15 cellular contexts compared by ENCODE assay signal in the genomic region with DNA sequence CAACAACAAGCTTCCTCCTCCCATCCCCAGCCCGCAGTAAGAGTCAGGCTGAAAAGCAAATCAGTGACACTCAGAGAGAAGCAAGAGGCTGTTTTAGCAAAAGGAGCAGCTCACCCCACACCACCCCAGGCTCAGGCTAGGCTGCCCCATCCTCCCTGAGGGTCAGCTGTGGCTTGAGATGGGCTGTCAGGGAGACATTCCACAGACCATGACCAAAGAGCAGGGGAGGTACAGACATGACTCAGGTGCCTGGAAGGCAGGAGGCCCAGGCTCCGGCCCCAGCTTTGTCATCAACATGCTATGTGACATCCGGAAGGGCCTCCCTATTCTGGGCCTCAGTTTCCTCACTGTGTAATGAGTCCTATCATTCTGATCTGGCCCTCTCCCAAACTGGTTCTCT. TPM values are rescaled to one million over a fixed set of nuclear protein-coding genes. Genes with fewer than 3 reads are reported as not detected.
DNase-seq lines count a peak whose midpoint lies in the region; ATAC-seq and TF ChIP-seq lines count a peak whose summit lies in the region.
"Had no signal": no experiment of that assay in that cellular context is flagged by ENCODE, and none has a peak within 500 bp of the region (broad histone marks: within the 10 kb centered on the region; RNA-seq: fewer than 3 reads in every experiment).

No MANE protein-coding gene starts in this region.

- TF ChIP-seq RAD21 in IMR-90 (IDR thresholded peaks at IDR 0.05; ENCODE audit: low read length) = no peak

- H3K18ac ChIP-seq in IMR-90 (ENCODE audit: low read depth, low read length) (no peak overlapping the region), mesendoderm (ENCODE audit: low read length) (no peak overlapping the region)

- no peak for TF ChIP-seq POLR2A in IMR-90 (IDR thresholded peaks at IDR 0.05; ENCODE audit: low read depth, low read length)

- H3K9me3 ChIP-seq in IMR-90 (ENCODE audit: control insufficient read depth, insufficient read depth, low read length) = peaks cover 3% of the 10 kb centered on the region
- no peaks in the 10 kb centered on the region for H3K9me3 ChIP-seq in effector memory CD4-positive, alpha-beta T cell (ENCODE audit: control insufficient read depth, low read length)

- no peak overlapping the region for H2BK5ac ChIP-seq in IMR-90 (ENCODE audit: low read depth, low read length, poor library complexity, severe bottlenecking)
- H2BK5ac ChIP-seq in mesendoderm (ENCODE audit: low read length) = no peak overlapping the region

- H4K20me1 ChIP-seq in IMR-90 (ENCODE audit: insufficient read depth, low read length) = no peaks in the 10 kb centered on the region; the same call in 1 of the 2 replicates

- CTCF ChIA-PET in IMR-90 (lab: Yijun Ruan, JAX) = no interaction called here

- H3K14ac ChIP-seq in IMR-90 (replicated peaks; ENCODE audit: low read depth, low read length) = no peak overlapping the region

- H4K8ac ChIP-seq in IMR-90 (ENCODE audit: low read depth in 2 of 2, low read length in 2 of 2) = no peak overlapping the region
- no peak overlapping the region for H4K8ac ChIP-seq in mesendoderm (ENCODE audit: low read depth, low read length)

- H2AK5ac ChIP-seq in IMR-90 (ENCODE audit: low read depth, low read length) = no peak overlapping the region
- no peak overlapping the region for H2AK5ac ChIP-seq in mesendoderm (ENCODE audit: low read length)

- in situ Hi-C loops in IMR-90 (cut with MboI; ENCODE audit: low sequenced_read_pairs) = no loop called here

- H2AK9ac ChIP-seq in IMR-90 (replicated peaks; ENCODE audit: low read depth, low read length, poor library complexity) = no peak overlapping the region

- no peak overlapping the region for H3K4me2 ChIP-seq in IMR-90 (ENCODE audit: low read depth, low read length)
- no peak overlapping the region for H3K4me2 ChIP-seq in mesendoderm (ENCODE audit: low read length)

- H3K23ac ChIP-seq in IMR-90 (ENCODE audit: low read depth, low read length) (no peak overlapping the region), mesendoderm (ENCODE audit: low read length) (no peak overlapping the region)

- dilution Hi-C loops in IMR-90 (cut with HindIII; ENCODE audit: low sequenced_read_pairs, unreplicated experiment) = no loop called here

- no peaks in the 10 kb centered on the region for H3K36me3 ChIP-seq in IMR-90 (ENCODE audit: control insufficient read depth, insufficient read depth, low read length)
- no peaks in the 10 kb centered on the region for H3K36me3 ChIP-seq in mesendoderm (ENCODE audit: control insufficient read depth, insufficient read depth, low read length)
- no peaks in the 10 kb centered on the region for H3K36me3 ChIP-seq in effector memory CD4-positive, alpha-beta T cell (ENCODE audit: control insufficient read depth, insufficient read depth, low read length)

- H3K9ac ChIP-seq in IMR-90 (ENCODE audit: low read depth, low read length) = no peak overlapping the region
- no peak overlapping the region for H3K9ac ChIP-seq in mesendoderm (ENCODE audit: low read length)

- no peaks in the 10 kb centered on the region for H3K79me2 ChIP-seq in mesendoderm (ENCODE audit: control insufficient read depth, insufficient read depth, low read length)

- no peak overlapping the region for H3K56ac ChIP-seq in IMR-90 (ENCODE audit: extremely low read depth, insufficient read depth, low read length)
- no peak overlapping the region for H3K56ac ChIP-seq in mesendoderm (ENCODE audit: low read length)

- H3K27ac ChIP-seq in IMR-90 (ENCODE audit: insufficient read depth, low read length) (no peak overlapping the region), mesendoderm (ENCODE audit: low read depth, low read length) (no peak overlapping the region)
- no peak overlapping the region for H3K27ac ChIP-seq in effector memory CD4-positive, alpha-beta T cell (ENCODE audit: insufficient read depth, low read length, poor library complexity, severe bottlenecking)
- H3K27ac ChIP-seq: C4-2B had no signal

- H3K27me3 ChIP-seq in IMR-90 (ENCODE audit: control insufficient read depth, insufficient read depth, low read length) (peaks cover 11% of the 10 kb centered on the region; the same call in 1 of the 2 replicates), mesendoderm (ENCODE audit: insufficient read depth, low read length, poor library complexity) (no peaks in the 10 kb centered on the region)
- H3K27me3 ChIP-seq in effector memory CD4-positive, alpha-beta T cell (replicated peaks; ENCODE audit: control insufficient read depth, insufficient read depth, low read length, poor library complexity, severe bottlenecking) = no peaks in the 10 kb centered on the region

- H4K5ac ChIP-seq in IMR-90 (ENCODE audit: low read depth, low read length) (no peak overlapping the region), mesendoderm (ENCODE audit: low read length) (no peak overlapping the region)

- H4K91ac ChIP-seq in IMR-90 (ENCODE audit: insufficient read depth, low read depth, low read length) = no peak overlapping the region

- H2AFZ ChIP-seq in IMR-90 (replicated peaks; ENCODE audit: low read length, poor library complexity) = no peak overlapping the region

- peak; percentile 51 for ATAC-seq in IMR-90 (ENCODE audit: low read depth)
- ATAC-seq: Panc1 had no signal

- H2BK20ac ChIP-seq in IMR-90 (ENCODE audit: low read depth, low read length) = no peak overlapping the region

- no TSS peak for BruUV-seq in IMR-90 (replicated peaks; lab: Mats Ljungman, UMichigan)

- no peaks in the 10 kb centered on the region for H3K79me1 ChIP-seq in IMR-90 (ENCODE audit: low read depth in 1 of 2, low read length in 2 of 2)
- H3K79me1 ChIP-seq in mesendoderm (ENCODE audit: low read length) = no peaks in the 10 kb centered on the region

- H3K4me1 ChIP-seq in IMR-90 (ENCODE audit: control insufficient read depth, insufficient read depth, low read length) (no peaks in the 10 kb centered on the region), mesendoderm (ENCODE audit: control insufficient read depth, low read depth, low read length) (no peaks in the 10 kb centered on the region)
- no peaks in the 10 kb centered on the region for H3K4me1 ChIP-seq in effector memory CD4-positive, alpha-beta T cell (ENCODE audit: control insufficient read depth, insufficient read depth, low read length, poor library complexity, severe bottlenecking)

- H2BK15ac ChIP-seq in IMR-90 (ENCODE audit: low read depth, low read length) (no peak overlapping the region), mesendoderm (replicated peaks; ENCODE audit: low read depth) (no peak overlapping the region)

- H3K4ac ChIP-seq in IMR-90 (ENCODE audit: low read depth, low read length) (no peak overlapping the region), mesendoderm (ENCODE audit: low read depth, low read length) (no peak overlapping the region)

- WGBS in IMR-90 (ENCODE audit: extremely low coverage in 2 of 2, insufficient read length in 1 of 2), 2 experiments = no CpG with 5 or more reads among the region's 3 CpGs
- WGBS in mesendoderm (ENCODE audit: extremely low coverage, insufficient coverage, low lambda C conversion rate) = no CpG with 5 or more reads among the region's 3 CpGs

- intact Hi-C loops in IMR-90 (cut with micrococcal nuclease) = no loop called here

- no peak for TF ChIP-seq CTCF in IMR-90 (conservative IDR thresholded peaks at IDR 0.05; ENCODE audit: low read depth, low read length)

- H3K9me1 ChIP-seq in IMR-90 (ENCODE audit: insufficient read depth, low read length) = no peaks in the 10 kb centered on the region

- no peak overlapping the region for H3K4me3 ChIP-seq in IMR-90 (ENCODE audit: insufficient read depth, low read depth, low read length)
- H3K4me3 ChIP-seq in mesendoderm (ENCODE audit: low read length) = no peak overlapping the region
- no peak overlapping the region for H3K4me3 ChIP-seq in effector memory CD4-positive, alpha-beta T cell (ENCODE audit: insufficient read depth, low read depth, low read length, poor library complexity, severe bottlenecking)

- POLR2A ChIA-PET in IMR-90 (lab: Charles Lee; ENCODE audit: unreplicated experiment) = no interaction called here

- H2BK120ac ChIP-seq in IMR-90 (ENCODE audit: low read depth, low read length) (no peak overlapping the region), mesendoderm (ENCODE audit: low read depth, low read length) (no peak overlapping the region)

- DNase-seq in ELF-1 (ENCODE audit: low read depth, low spot score) (peak; percentile 53), IMR-90 (peak; percentile 9), glomerular visceral epithelial cell (ENCODE audit: extremely low spot score) (peak; percentile 50), mesendoderm (no peak), NCI-H2081 (lab: John Stamatoyannopoulos, UW) (no peak), foreskin melanocyte (no peak)
- no peak for DNase-seq in effector memory CD4-positive, alpha-beta T cell
- DNase-seq: COR-L47, DMS153, NCI-H1417, NCI-H1930, NCI-H510A treated with DMSO at 0.1 percent for 48 hours, SHP77 treated with DMSO at 0.1 percent for 48 hours had no signal

TF ChIP-seq in IMR-90, 13 proteins besides CTCF, POLR2A, EP300 and RAD21:
- no peak for TF ChIP-seq FOS (IDR thresholded peaks at IDR 0.05; ENCODE audit: low read depth, low read length)
- no peak for TF ChIP-seq RCOR1 (IDR thresholded peaks at IDR 0.05; ENCODE audit: insufficient replicate concordance, low read length)
- TF ChIP-seq MXI1 (IDR thresholded peaks at IDR 0.05; ENCODE audit: borderline replicate concordance, low read depth, low read length) = no peak
- TF ChIP-seq, protein P1, sequence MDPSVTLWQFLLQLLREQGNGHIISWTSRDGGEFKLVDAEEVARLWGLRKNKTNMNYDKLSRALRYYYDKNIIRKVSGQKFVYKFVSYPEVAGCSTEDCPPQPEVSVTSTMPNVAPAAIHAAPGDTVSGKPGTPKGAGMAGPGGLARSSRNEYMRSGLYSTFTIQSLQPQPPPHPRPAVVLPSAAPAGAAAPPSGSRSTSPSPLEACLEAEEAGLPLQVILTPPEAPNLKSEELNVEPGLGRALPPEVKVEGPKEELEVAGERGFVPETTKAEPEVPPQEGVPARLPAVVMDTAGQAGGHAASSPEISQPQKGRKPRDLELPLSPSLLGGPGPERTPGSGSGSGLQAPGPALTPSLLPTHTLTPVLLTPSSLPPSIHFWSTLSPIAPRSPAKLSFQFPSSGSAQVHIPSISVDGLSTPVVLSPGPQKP (IDR thresholded peaks at IDR 0.05; ENCODE audit: borderline replicate concordance, low read depth, low read length) = no peak
- no peak for TF ChIP-seq CEBPB (IDR thresholded peaks at IDR 0.05; ENCODE audit: low read depth, low read length)
TF ChIP-seq in IMR-90: peak in this region for 0.

RNA-seq across cellular contexts. Expression of a gene that starts 24.7 kb away (rescaled TPM):
- not detected in 2 replicates for total RNA-seq in IMR-90 (2012; rRNA removed)
- polyA plus RNA-seq in IMR-90 (2012; rRNA removed) = not detected in 2 replicates
- polyA plus RNA-seq in IMR-90 (2012; cell fraction: cytosol; rRNA removed) = not detected in 2 replicates
- not detected in 2 replicates for polyA plus RNA-seq in IMR-90 (2012; cell fraction: nucleus; rRNA removed; ENCODE audit: low replicate concordance)
- polyA plus RNA-seq in mesendoderm (2013, experiment 1 of 2) = 2.8 TPM
- polyA plus RNA-seq in mesendoderm (2013, experiment 2 of 2) = 2.9 TPM

Comparison
In these comparisons a context has a peak if more than half of its experiments do, and no peak if none do; other contexts are left out.
1. DNase-seq: peak in ELF-1 (single experiment), IMR-90 (single experiment) and glomerular visceral epithelial cell (single experiment); none in mesendoderm (single experiment), NCI-H2081 (0 of 2), foreskin melanocyte (single experiment) and effector memory CD4-positive, alpha-beta T cell (0 of 3).